In genomic region chr4:3639613-3640586, GRCh38 we compare ENCODE assay signal across 13 cellular contexts.
"Had no signal": no experiment of that assay in that cellular context is flagged by ENCODE, and none has a peak within 500 bp of the region (broad histone marks: within the 10 kb centered on the region; RNA-seq: fewer than 3 reads in every experiment).

No MANE protein-coding gene starts in this region.

- H3K4me3 ChIP-seq: lung, sigmoid colon, suprapubic skin, upper lobe of left lung had no signal

- H3K36me3 ChIP-seq: sigmoid colon, suprapubic skin, upper lobe of left lung had no signal

- H3K27ac ChIP-seq: sigmoid colon, suprapubic skin, upper lobe of left lung had no signal

- H3K9me3 ChIP-seq: sigmoid colon, suprapubic skin, upper lobe of left lung had no signal

- DNase-seq: activated CD4-positive, alpha-beta T cell treated with anti-CD3 and anti-CD28 coated beads, Interleukin-2, amount 50 U/mL, for 4 hours; activated T-cell treated with anti-CD3 and anti-CD28 coated beads, Interleukin-2, amount 50 U/mL, for 1 hour; dermis blood vessel endothelial cell; endodermal cell; sigmoid colon; stimulated activated CD4-positive, alpha-beta T cell treated with anti-CD3 and anti-CD28 coated beads, Interleukin-4, amount 100 ng/mL, for 1 hour; stimulated activated CD8-positive, alpha-beta memory T cell treated with anti-CD3 and anti-CD28 coated beads, Interleukin-4, amount 100 ng/mL, for 48 hours; stimulated activated naive CD8-positive, alpha-beta T cell treated with anti-CD3 and anti-CD28 coated beads, Interleukin-15, Interleukin-2, amounts not matched to agents 100 U/mL and 50 U/mL, for 24 hours had no signal

- H3K4me1 ChIP-seq: sigmoid colon, suprapubic skin, upper lobe of left lung had no signal

- ATAC-seq: activated CD4-positive, CD25-positive, alpha-beta regulatory T cell treated with anti-CD3 and anti-CD28 coated beads, Interleukin-2, amount 50 U/mL, for 24 hours; naive thymus-derived CD8-positive, alpha-beta T cell; stimulated activated naive CD8-positive, alpha-beta T cell treated with anti-CD3 and anti-CD28 coated beads, Interleukin-15, Interleukin-2, amounts not matched to agents 100 U/mL and 50 U/mL, for 24 hours had no signal
